ENCODE assay signal across 33 cellular contexts in genomic region chr6:167287513-167288048, GRCh38. TPM values are rescaled to one million over a fixed set of nuclear protein-coding genes. Genes with fewer than 3 reads are reported as not detected.
"Had no signal": no experiment of that assay in that cellular context is flagged by ENCODE, and none has a peak within 500 bp of the region (broad histone marks: within the 10 kb centered on the region; RNA-seq: fewer than 3 reads in every experiment).

No MANE protein-coding gene starts in this region.

- H3K36me3 ChIP-seq: adrenal gland, brain microvascular endothelial cell, Peyer's patch, SJSA1 had no signal

- H3K4me2 ChIP-seq: SK-N-SH had no signal

- H3K4me3 ChIP-seq: adrenal gland, Peyer's patch, SJSA1 had no signal

- ATAC-seq: activated naive CD4-positive, alpha-beta T cell treated with anti-CD3 and anti-CD28 coated beads, Interleukin-2, amount 50 U/mL, for 72 hours; activated T-cell treated with anti-CD3 and anti-CD28 coated beads, Interleukin-2, amount 50 U/mL, for 4 hours; PC-3; WTC11 had no signal

- H3K36me3 Mint-ChIP-seq: activated CD4-positive, alpha-beta memory T cell treated with anti-CD3 and anti-CD28 coated beads for 36 hours; activated naive CD4-positive, alpha-beta T cell treated with anti-CD3 and anti-CD28 coated beads, Interleukin-2, amount 50 U/mL, for 72 hours had no signal

- DNase-seq: activated CD4-positive, alpha-beta memory T cell treated with anti-CD3 and anti-CD28 coated beads for 36 hours; activated CD4-positive, alpha-beta T cell treated with anti-CD3 and anti-CD28 coated beads for 4 hours; activated CD4-positive, alpha-beta T cell treated with anti-CD3 and anti-CD28 coated beads, Interleukin-2, amount 50 U/mL, for 1 hour; activated CD4-positive, CD25-positive, alpha-beta regulatory T cell treated with anti-CD3 and anti-CD28 coated beads, Interleukin-2, amount 50 U/mL, for 72 hours; activated gamma-delta T cell treated with Interleukin-2 at 50 U/mL for 16 hours; activated naive CD4-positive, alpha-beta T cell treated with anti-CD3 and anti-CD28 coated beads for 36 hours; activated T-cell treated with anti-CD3 and anti-CD28 coated beads for 4 hours; activated T-cell treated with anti-CD3 and anti-CD28 coated beads, Interleukin-2, amount 50 U/mL, for 4 hours; adrenal gland; brain microvascular endothelial cell; central memory CD4-positive, alpha-beta T cell; Karpas-422; NCI-H1105; NCI-H1417 treated with DMSO at 0.1 percent for 48 hours; NCI-H1694; NCI-H1930; NCI-H2081 treated with DMSO at 0.1 percent for 48 hours; NCI-H226; NCI-H524 treated with DMSO at 0.1 percent for 48 hours; PC-3; RPMI8226; SHP77 treated with DMSO at 0.1 percent for 48 hours; SK-N-SH had no signal

- H3K27ac ChIP-seq: adrenal gland, brain microvascular endothelial cell, Peyer's patch, SJSA1 had no signal

- H3K27ac Mint-ChIP-seq: activated CD4-positive, alpha-beta memory T cell treated with anti-CD3 and anti-CD28 coated beads for 36 hours; activated naive CD4-positive, alpha-beta T cell treated with anti-CD3 and anti-CD28 coated beads for 36 hours; activated naive CD4-positive, alpha-beta T cell treated with anti-CD3 and anti-CD28 coated beads, Interleukin-2, amount 50 U/mL, for 72 hours; activated T-helper 1 cell treated with anti-CD3 and anti-CD28 coated beads, Interleukin-12 subunit alpha, Interleukin-12 subunit beta, Interleukin-2, Interleukin-4 antibody, amounts not matched to agents 30 ng/mL and 10 ng/mL and 1 ng/mL, durations not matched to agents 14 hours and 24 hours and 36 hours; T-helper 1 cell treated with Interleukin-12 subunit alpha and Interleukin-12 subunit beta and Interleukin-4 antibody, amounts not matched to agents 30 μg/mL and 1 μg/mL, for 36 hours; T-helper 2 cell treated with Interferon-gamma antibody and Interleukin-4, amounts not matched to agents 5 μg/mL and 100 μg/mL, for 36 hours; WTC11 had no signal

- H3K9me3 Mint-ChIP-seq: activated CD4-positive, alpha-beta memory T cell treated with anti-CD3 and anti-CD28 coated beads for 36 hours; activated naive CD4-positive, alpha-beta T cell treated with anti-CD3 and anti-CD28 coated beads for 36 hours; activated naive CD4-positive, alpha-beta T cell treated with anti-CD3 and anti-CD28 coated beads, Interleukin-2, amount 50 U/mL, for 72 hours; activated T-cell treated with anti-CD3 and anti-CD28 coated beads, Interleukin-2, amount 50 U/mL, for 4 hours; activated T-helper 1 cell treated with anti-CD3 and anti-CD28 coated beads, Interleukin-12 subunit alpha, Interleukin-12 subunit beta, Interleukin-2, Interleukin-4 antibody, amounts not matched to agents 30 ng/mL and 10 ng/mL and 1 ng/mL, durations not matched to agents 14 hours and 24 hours and 36 hours; T-helper 1 cell treated with Interleukin-12 subunit alpha and Interleukin-12 subunit beta and Interleukin-4 antibody, amounts not matched to agents 30 μg/mL and 1 μg/mL, for 36 hours; T-helper 2 cell treated with Interferon-gamma antibody and Interleukin-4, amounts not matched to agents 5 μg/mL and 100 μg/mL, for 36 hours had no signal

- H3K9me3 ChIP-seq: adrenal gland, Peyer's patch, SJSA1, SK-N-SH had no signal

- H3K4me1 ChIP-seq: adrenal gland, SJSA1 had no signal

- H3K9ac ChIP-seq: SK-N-SH had no signal

- H3K27me3 ChIP-seq: adrenal gland, brain microvascular endothelial cell, Peyer's patch had no signal

- H3K4me3 Mint-ChIP-seq: activated CD4-positive, alpha-beta memory T cell treated with anti-CD3 and anti-CD28 coated beads for 36 hours; activated naive CD4-positive, alpha-beta T cell treated with anti-CD3 and anti-CD28 coated beads for 36 hours; activated T-cell treated with anti-CD3 and anti-CD28 coated beads, Interleukin-2, amount 50 U/mL, for 4 hours; activated T-helper 1 cell treated with anti-CD3 and anti-CD28 coated beads, Interleukin-12 subunit alpha, Interleukin-12 subunit beta, Interleukin-2, Interleukin-4 antibody, amounts not matched to agents 30 ng/mL and 10 ng/mL and 1 ng/mL, durations not matched to agents 14 hours and 24 hours and 36 hours; T-helper 1 cell treated with Interleukin-12 subunit alpha and Interleukin-12 subunit beta and Interleukin-4 antibody, amounts not matched to agents 30 μg/mL and 1 μg/mL, for 36 hours; T-helper 2 cell treated with Interferon-gamma antibody and Interleukin-4, amounts not matched to agents 5 μg/mL and 100 μg/mL, for 36 hours; WTC11 had no signal

RNA-seq across cellular contexts. Expression of gene UNC93A, which starts 3.5 kb away (rescaled TPM):
- total RNA-seq: activated CD4-positive, alpha-beta memory T cell treated with anti-CD3 and anti-CD28 coated beads for 36 hours; activated naive CD4-positive, alpha-beta T cell treated with anti-CD3 and anti-CD28 coated beads for 36 hours; activated naive CD4-positive, alpha-beta T cell treated with anti-CD3 and anti-CD28 coated beads, Interleukin-2, amount 50 U/mL, for 72 hours; activated T-cell treated with anti-CD3 and anti-CD28 coated beads, Interleukin-2, amount 50 U/mL, for 4 hours; activated T-helper 1 cell treated with anti-CD3 and anti-CD28 coated beads, Interleukin-12 subunit alpha, Interleukin-12 subunit beta, Interleukin-2, Interleukin-4 antibody, amounts not matched to agents 30 ng/mL and 10 ng/mL and 1 ng/mL, durations not matched to agents 14 hours and 24 hours and 36 hours; adrenal gland; cerebellum; MCF 10A; NCI-H460; PC-3; SJSA1 had no signal
- polyA plus RNA-seq: adrenal gland, SK-N-SH had no signal

RNA-seq across cellular contexts. Expression of gene TTLL2, which starts 37.3 kb away (rescaled TPM):
- total RNA-seq: activated CD4-positive, alpha-beta memory T cell treated with anti-CD3 and anti-CD28 coated beads for 36 hours; activated naive CD4-positive, alpha-beta T cell treated with anti-CD3 and anti-CD28 coated beads for 36 hours; activated naive CD4-positive, alpha-beta T cell treated with anti-CD3 and anti-CD28 coated beads, Interleukin-2, amount 50 U/mL, for 72 hours; activated T-cell treated with anti-CD3 and anti-CD28 coated beads, Interleukin-2, amount 50 U/mL, for 4 hours; activated T-helper 1 cell treated with anti-CD3 and anti-CD28 coated beads, Interleukin-12 subunit alpha, Interleukin-12 subunit beta, Interleukin-2, Interleukin-4 antibody, amounts not matched to agents 30 ng/mL and 10 ng/mL and 1 ng/mL, durations not matched to agents 14 hours and 24 hours and 36 hours; adrenal gland; cerebellum; MCF 10A; NCI-H460; PC-3; Peyer's patch; SJSA1; WTC11 had no signal
- polyA plus RNA-seq: adrenal gland, SK-N-SH had no signal
